In genomic region chr7:2411815-2412586, GRCh38 we compare ENCODE assay signal across 1 cellular context.
TF ChIP-seq lines count a peak whose summit lies in the region.

No MANE protein-coding gene starts in this region.

TF ChIP-seq in endothelial cell of umbilical vein, 7 proteins besides CTCF, POLR2A, EP300 and RAD21:
- TF ChIP-seq MAX (IDR thresholded peaks at IDR 0.05; ENCODE audit: insufficient read depth, insufficient read length), result no peak
- no peak for TF ChIP-seq FOS (IDR thresholded peaks at IDR 0.05; ENCODE audit: borderline replicate concordance, insufficient read depth, low read length)
- no peak for TF ChIP-seq EZH2 (IDR thresholded peaks at IDR 0.05; ENCODE audit: borderline replicate concordance, low read depth, low read length, severe bottlenecking)
- no peak for TF ChIP-seq GATA2 (IDR thresholded peaks at IDR 0.05; ENCODE audit: insufficient read depth, insufficient read length, low read depth, low read length)
- TF ChIP-seq JUN (IDR thresholded peaks at IDR 0.05; ENCODE audit: borderline replicate concordance, insufficient read depth, insufficient read length, low read depth), result no peak
- TF ChIP-seq POLR2AphosphoS5 (IDR thresholded peaks at IDR 0.05; ENCODE audit: insufficient read depth, low read depth, low read length), result no peak
- TF ChIP-seq MYC (IDR thresholded peaks at IDR 0.05; ENCODE audit: low read depth, low read length), result no peak
